ENCODE assay signal across 1 cellular context in the genomic region with DNA sequence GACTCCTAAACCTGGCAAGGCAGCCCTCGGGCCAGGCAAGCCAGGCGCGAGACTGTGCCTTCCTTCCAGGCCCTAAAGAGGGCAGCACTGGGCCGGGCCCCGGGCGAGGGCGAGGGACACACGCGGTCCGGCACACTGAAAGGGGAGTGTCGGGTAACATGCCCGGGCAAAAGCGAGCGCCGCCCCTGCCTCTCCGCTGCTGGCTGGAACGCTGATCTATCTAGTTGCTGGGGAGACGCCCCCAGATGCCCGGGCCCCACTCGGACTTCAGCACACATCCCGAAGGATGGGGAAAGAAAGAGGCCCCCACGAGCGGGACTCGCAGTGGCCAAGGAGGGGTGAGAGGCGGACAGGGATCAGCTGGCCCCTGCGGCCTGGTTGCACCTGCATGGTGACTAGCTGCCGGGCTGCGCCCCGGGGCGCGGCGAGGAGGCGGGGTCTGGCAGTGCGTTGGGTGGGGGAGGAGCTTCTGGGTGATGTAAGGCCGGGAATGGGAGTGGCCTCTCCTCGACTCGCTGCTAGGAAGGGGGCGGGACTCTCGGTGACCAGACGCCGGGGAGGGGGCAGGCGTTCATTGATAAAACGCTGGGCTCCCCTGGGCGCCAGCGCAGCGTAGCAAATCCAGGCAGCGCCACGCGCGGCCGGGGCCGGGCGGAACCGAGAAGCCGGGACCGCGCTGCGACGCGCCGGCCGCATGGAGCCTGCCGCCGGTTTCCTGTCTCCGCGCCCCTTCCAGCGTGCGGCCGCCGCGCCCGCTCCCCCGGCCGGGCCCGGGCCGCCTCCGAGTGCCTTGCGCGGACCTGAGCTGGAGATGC.
A peak's percentile ranks its signal among the peaks of the same experiment; 100 is the strongest.
TF ChIP-seq lines count a peak whose summit lies in the region.

Gene PLK3 (plus strand): TSS at position 608 of the 815 bp plus-strand sequence. CDS start 87 bp downstream, at position 695.

TF ChIP-seq in K562, 482 proteins besides CTCF, POLR2A, EP300 and RAD21 (continued from another document and continues in another):
- peak; percentile 10 to 69; a peak in 3 of 4 replicates for TF ChIP-seq RCOR1 (IDR thresholded peaks at IDR 0.05; ENCODE audit: borderline replicate concordance in 1 of 2, low read depth in 2 of 2, low read length in 2 of 2)
- TF ChIP-seq ZC3H11A (IDR thresholded peaks at IDR 0.05; ENCODE audit: low read depth, low read length) = peak; percentile 65; the same call in 1 of the 2 replicates
- no peak for TF ChIP-seq ZNF311 (CRISPR knock-in tag; IDR thresholded peaks at IDR 0.05)
- TF ChIP-seq, protein P1, sequence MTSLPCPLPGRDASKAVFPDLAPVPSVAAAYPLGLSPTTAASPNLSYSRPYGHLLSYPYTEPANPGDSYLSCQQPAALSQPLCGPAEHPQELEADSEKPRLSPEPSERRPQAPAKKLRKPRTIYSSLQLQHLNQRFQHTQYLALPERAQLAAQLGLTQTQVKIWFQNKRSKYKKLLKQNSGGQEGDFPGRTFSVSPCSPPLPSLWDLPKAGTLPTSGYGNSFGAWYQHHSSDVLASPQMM (CRISPR knock-in tag; IDR thresholded peaks at IDR 0.05) = no peak
- TF ChIP-seq, protein P2, sequence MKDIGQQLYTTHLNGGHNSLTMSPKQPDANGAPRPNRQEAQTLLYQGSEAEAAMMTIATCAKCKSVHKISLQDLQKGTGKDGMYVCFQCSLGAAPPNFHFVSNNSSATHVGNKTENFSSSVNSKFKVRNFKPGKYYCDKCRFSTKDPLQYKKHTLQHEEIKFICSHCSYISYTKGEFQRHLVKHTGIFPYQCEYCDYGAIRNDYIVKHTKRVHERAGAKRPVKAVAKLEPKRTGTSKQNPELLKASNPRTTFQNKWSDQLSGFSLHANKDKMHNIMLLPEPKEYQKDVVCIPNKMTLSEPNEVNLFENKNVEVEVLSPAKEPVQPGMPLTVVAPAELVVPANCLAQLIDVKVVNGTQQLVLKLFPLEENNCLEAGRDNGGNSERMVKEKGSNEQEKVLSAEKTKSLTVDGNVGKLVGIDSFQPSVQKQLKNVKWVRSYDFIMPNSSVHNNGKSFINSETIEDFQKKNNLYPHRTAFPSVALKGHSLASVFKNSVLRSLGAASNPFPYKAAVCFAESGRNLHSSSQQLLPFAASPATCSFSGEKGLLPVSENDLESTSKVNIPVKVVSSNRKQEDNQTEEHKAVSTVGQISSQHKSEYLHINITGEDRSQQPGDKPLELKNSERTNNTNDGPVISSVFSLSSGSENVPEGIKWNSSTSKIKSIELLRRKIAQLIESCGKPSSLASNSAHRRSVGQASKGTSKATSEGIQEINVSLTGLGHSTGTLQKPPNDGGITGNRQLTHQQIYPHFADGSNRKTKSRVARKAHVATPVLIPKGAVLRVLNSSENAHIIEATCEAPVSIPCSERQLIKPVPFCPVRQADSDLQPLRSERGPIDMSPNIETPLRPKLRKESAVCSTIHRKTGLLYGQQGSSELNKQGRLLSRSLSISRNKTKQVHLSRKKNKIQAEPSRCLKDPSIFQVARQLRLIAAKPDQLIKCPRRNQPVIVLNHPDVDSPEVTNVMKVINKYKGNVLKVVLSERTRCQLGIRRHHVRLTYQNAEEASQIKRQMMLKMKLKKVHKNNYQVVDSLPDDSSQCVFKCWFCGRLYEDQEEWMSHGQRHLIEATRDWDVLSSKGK (CRISPR knock-in tag; IDR thresholded peaks at IDR 0.05) = no peak
- no peak for TF ChIP-seq ZFP1 (CRISPR knock-in tag; IDR thresholded peaks at IDR 0.05)
- TF ChIP-seq NRF1 (conservative IDR thresholded peaks at IDR 0.05 in 1 of 2, IDR thresholded peaks at IDR 0.05 in 1 of 2) = peak; percentile 84 to 85
- TF ChIP-seq SRSF1 (IDR thresholded peaks at IDR 0.05; ENCODE audit: low read depth, low read length) = no peak
- TF ChIP-seq SMC3 (conservative IDR thresholded peaks at IDR 0.05; ENCODE audit: insufficient read depth, low read depth, low read length) = peak; percentile 49; the same call in 1 of the 2 replicates
- no peak for TF ChIP-seq TCF7L2 (IDR thresholded peaks at IDR 0.05; ENCODE audit: low read depth, low read length)
- TF ChIP-seq ZNF696 (CRISPR knock-in tag; conservative IDR thresholded peaks at IDR 0.05) = no peak
- TF ChIP-seq ZNF277 (CRISPR knock-in tag; IDR thresholded peaks at IDR 0.05; ENCODE audit: borderline replicate concordance) = no peak
- TF ChIP-seq PHF21A (IDR thresholded peaks at IDR 0.05; ENCODE audit: borderline replicate concordance, low read depth) = 0 out of 2 replicates have a peak, but pooled peaks have one; percentile 81
- TF ChIP-seq TBL1XR1 (IDR thresholded peaks at IDR 0.05; ENCODE audit: low read length in 2 of 2) = no peak; a peak in 1 of 4 replicates
- TF ChIP-seq ERF (CRISPR knock-in tag; IDR thresholded peaks at IDR 0.05) = peak; percentile 87
- peak; percentile 62; the same call in 1 of the 2 replicates for TF ChIP-seq GABPB1 (CRISPR knock-in tag; IDR thresholded peaks at IDR 0.05)
- peak; percentile 86; the same call in 1 of the 2 replicates for TF ChIP-seq SP1 (CRISPR knock-in tag; IDR thresholded peaks at IDR 0.05)
- peak; percentile 91 for TF ChIP-seq TAF9B (IDR thresholded peaks at IDR 0.05; ENCODE audit: partially characterized antibody)
- no peak for TF ChIP-seq SP2 (IDR thresholded peaks at IDR 0.05; ENCODE audit: extremely low read depth, low read depth, low read length, poor library complexity, severe bottlenecking)
- no peak for TF ChIP-seq SNIP1 (IDR thresholded peaks at IDR 0.05; ENCODE audit: low read depth)
- peak in 1 of 2 experiments; percentile 41; a peak in 1 of 4 replicates for TF ChIP-seq MLLT1 (IDR thresholded peaks at IDR 0.05)
- peak; percentile 17 for TF ChIP-seq HNRNPLL (IDR thresholded peaks at IDR 0.05; ENCODE audit: low read depth, low read length, poor library complexity, severe bottlenecking)
- TF ChIP-seq RB1 (IDR thresholded peaks at IDR 0.05; ENCODE audit: low read depth) = peak; percentile 94
- TF ChIP-seq FOXJ3 (CRISPR knock-in tag; IDR thresholded peaks at IDR 0.05) = no peak
- no peak for TF ChIP-seq ZKSCAN3 (CRISPR knock-in tag; IDR thresholded peaks at IDR 0.05)
- TF ChIP-seq, protein P3, sequence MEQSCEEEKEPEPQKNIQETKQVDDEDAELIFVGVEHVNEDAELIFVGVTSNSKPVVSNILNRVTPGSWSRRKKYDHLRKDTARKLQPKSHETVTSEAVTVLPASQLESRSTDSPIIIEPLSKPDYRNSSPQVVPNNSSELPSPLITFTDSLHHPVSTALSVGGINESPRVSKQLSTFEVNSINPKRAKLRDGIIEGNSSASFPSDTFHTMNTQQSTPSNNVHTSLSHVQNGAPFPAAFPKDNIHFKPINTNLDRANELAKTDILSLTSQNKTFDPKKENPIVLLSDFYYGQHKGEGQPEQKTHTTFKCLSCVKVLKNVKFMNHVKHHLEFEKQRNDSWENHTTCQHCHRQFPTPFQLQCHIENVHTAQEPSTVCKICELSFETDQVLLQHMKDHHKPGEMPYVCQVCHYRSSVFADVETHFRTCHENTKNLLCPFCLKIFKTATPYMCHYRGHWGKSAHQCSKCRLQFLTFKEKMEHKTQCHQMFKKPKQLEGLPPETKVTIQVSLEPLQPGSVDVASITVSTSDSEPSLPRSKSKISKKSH (CRISPR knock-in tag; IDR thresholded peaks at IDR 0.05) = no peak
- 0 out of 2 replicates have a peak, but pooled peaks have one; percentile 46 for TF ChIP-seq ZBED1 (IDR thresholded peaks at IDR 0.05)
- peak; percentile 62 for TF ChIP-seq NUFIP1 (IDR thresholded peaks at IDR 0.05; ENCODE audit: partially characterized antibody)
- peak; percentile 77; the same call in 1 of the 2 replicates for TF ChIP-seq KLF6 (CRISPR knock-in tag; IDR thresholded peaks at IDR 0.05; ENCODE audit: borderline replicate concordance)
- TF ChIP-seq, protein P4, sequence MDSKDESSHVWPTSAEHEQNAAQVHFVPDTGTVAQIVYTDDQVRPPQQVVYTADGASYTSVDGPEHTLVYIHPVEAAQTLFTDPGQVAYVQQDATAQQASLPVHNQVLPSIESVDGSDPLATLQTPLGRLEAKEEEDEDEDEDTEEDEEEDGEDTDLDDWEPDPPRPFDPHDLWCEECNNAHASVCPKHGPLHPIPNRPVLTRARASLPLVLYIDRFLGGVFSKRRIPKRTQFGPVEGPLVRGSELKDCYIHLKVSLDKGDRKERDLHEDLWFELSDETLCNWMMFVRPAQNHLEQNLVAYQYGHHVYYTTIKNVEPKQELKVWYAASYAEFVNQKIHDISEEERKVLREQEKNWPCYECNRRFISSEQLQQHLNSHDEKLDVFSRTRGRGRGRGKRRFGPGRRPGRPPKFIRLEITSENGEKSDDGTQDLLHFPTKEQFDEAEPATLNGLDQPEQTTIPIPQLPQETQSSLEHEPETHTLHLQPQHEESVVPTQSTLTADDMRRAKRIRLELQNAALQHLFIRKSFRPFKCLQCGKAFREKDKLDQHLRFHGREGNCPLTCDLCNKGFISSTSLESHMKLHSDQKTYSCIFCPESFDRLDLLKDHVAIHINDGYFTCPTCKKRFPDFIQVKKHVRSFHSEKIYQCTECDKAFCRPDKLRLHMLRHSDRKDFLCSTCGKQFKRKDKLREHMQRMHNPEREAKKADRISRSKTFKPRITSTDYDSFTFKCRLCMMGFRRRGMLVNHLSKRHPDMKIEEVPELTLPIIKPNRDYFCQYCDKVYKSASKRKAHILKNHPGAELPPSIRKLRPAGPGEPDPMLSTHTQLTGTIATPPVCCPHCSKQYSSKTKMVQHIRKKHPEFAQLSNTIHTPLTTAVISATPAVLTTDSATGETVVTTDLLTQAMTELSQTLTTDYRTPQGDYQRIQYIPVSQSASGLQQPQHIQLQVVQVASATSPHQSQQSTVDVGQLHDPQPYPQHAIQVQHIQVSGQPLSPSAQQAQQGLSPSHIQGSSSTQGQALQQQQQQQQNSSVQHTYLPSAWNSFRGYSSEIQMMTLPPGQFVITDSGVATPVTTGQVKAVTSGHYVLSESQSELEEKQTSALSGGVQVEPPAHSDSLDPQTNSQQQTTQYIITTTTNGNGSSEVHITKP (IDR thresholded peaks at IDR 0.05; ENCODE audit: partially characterized antibody) = peak; percentile 88
- peak; percentile 61 for TF ChIP-seq GMEB1 (CRISPR knock-in tag; IDR thresholded peaks at IDR 0.05)
- TF ChIP-seq PYGO2 (tag; IDR thresholded peaks at IDR 0.05) = no peak
- TF ChIP-seq ZZZ3 (IDR thresholded peaks at IDR 0.05) = no peak
- TF ChIP-seq TARDBP (IDR thresholded peaks at IDR 0.05) = peak; percentile 90; the same call in 1 of the 2 replicates
- no peak for TF ChIP-seq ZNF133 (CRISPR knock-in tag; IDR thresholded peaks at IDR 0.05)
- TF ChIP-seq, protein P5, sequence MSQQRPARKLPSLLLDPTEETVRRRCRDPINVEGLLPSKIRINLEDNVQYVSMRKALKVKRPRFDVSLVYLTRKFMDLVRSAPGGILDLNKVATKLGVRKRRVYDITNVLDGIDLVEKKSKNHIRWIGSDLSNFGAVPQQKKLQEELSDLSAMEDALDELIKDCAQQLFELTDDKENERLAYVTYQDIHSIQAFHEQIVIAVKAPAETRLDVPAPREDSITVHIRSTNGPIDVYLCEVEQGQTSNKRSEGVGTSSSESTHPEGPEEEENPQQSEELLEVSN (IDR thresholded peaks at IDR 0.05; ENCODE audit: borderline replicate concordance in 1 of 2, extremely low read depth in 1 of 2, insufficient read depth in 1 of 2, insufficient read length in 1 of 2, low read depth in 1 of 2, low read length in 1 of 2, poor library complexity in 1 of 2, severe bottlenecking in 1 of 2) = peak; percentile 90 to 93
- 0 out of 2 replicates have a peak, but pooled peaks have one; percentile 31 for TF ChIP-seq PTBP1 (IDR thresholded peaks at IDR 0.05; ENCODE audit: low read depth, low read length)
- TF ChIP-seq, protein P6, sequence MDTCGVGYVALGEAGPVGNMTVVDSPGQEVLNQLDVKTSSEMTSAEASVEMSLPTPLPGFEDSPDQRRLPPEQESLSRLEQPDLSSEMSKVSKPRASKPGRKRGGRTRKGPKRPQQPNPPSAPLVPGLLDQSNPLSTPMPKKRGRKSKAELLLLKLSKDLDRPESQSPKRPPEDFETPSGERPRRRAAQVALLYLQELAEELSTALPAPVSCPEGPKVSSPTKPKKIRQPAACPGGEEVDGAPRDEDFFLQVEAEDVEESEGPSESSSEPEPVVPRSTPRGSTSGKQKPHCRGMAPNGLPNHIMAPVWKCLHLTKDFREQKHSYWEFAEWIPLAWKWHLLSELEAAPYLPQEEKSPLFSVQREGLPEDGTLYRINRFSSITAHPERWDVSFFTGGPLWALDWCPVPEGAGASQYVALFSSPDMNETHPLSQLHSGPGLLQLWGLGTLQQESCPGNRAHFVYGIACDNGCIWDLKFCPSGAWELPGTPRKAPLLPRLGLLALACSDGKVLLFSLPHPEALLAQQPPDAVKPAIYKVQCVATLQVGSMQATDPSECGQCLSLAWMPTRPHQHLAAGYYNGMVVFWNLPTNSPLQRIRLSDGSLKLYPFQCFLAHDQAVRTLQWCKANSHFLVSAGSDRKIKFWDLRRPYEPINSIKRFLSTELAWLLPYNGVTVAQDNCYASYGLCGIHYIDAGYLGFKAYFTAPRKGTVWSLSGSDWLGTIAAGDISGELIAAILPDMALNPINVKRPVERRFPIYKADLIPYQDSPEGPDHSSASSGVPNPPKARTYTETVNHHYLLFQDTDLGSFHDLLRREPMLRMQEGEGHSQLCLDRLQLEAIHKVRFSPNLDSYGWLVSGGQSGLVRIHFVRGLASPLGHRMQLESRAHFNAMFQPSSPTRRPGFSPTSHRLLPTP (IDR thresholded peaks at IDR 0.05; ENCODE audit: borderline replicate concordance, extremely low read depth, insufficient read length) = no peak
